ENCODE assay signal across 22 cellular contexts in the genomic region with DNA sequence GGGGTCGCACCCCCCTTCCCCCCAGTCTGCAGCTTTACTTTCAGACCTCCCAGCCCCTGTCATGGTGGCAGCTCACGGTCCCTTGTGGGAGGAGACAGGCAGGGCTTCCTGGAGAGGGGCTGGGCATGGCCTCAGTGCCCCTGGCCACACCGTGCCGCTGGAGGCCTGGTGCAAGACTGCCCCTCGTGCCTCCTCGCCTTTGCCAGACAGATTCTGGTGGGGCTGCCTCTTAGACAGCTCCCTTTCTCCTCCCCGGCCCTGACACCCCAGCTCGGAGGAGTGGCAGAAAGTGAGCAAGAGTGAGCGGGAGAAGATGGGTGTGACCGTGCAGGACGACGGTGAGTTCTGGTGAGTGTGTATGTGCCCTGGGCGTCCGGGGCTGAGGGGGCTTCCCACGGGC. TPM values are rescaled to one million over a fixed set of nuclear protein-coding genes. Genes with fewer than 3 reads are reported as not detected.
DNase-seq lines count a peak whose midpoint lies in the region; ATAC-seq and TF ChIP-seq lines count a peak whose summit lies in the region.
"Had no signal": no experiment of that assay in that cellular context is flagged by ENCODE, and none has a peak within 500 bp of the region (broad histone marks: within the 10 kb centered on the region; RNA-seq: fewer than 3 reads in every experiment).

No MANE protein-coding gene starts in this region.

- H2BK15ac ChIP-seq in neuronal stem cell (ENCODE audit: low read length) = no peak overlapping the region

- no peak overlapping the region for H3K4me3 Mint-ChIP-seq in chondrocyte (ENCODE audit: unreplicated experiment)
- H3K4me3 Mint-ChIP-seq in CD4-positive, alpha-beta memory T cell = no peak overlapping the region
- H3K4me3 Mint-ChIP-seq: CD4-positive, CD25-positive, alpha-beta regulatory T cell; CD8-positive, alpha-beta memory T cell; GM23338; HFFc6 had no signal

- H2AFZ ChIP-seq in neuronal stem cell (ENCODE audit: low read length) = no peak overlapping the region
- H2AFZ ChIP-seq: GM23338 had no signal

- no peak overlapping the region for H3K14ac ChIP-seq in neuronal stem cell (ENCODE audit: low read length)

- TF ChIP-seq CTCF in heart right ventricle (IDR thresholded peaks at IDR 0.05) = no peak
- TF ChIP-seq CTCF in chondrocyte (IDR thresholded peaks at IDR 0.05) = no peak

- H3K36me3 ChIP-seq in heart right ventricle (peaks cover 0 to 37% (median 0%) of the 10 kb centered on the region in 9 donors), BLaER1 (peaks cover 14% of the 10 kb centered on the region; the same call in 1 of the 2 replicates), neuronal stem cell (replicated peaks in 1 of 2; ENCODE audit: control insufficient read depth in 2 of 2, insufficient read depth in 2 of 2, low read length in 2 of 2) (peaks cover 0 to 83% of the 10 kb centered on the region in 2 donors)
- H3K36me3 ChIP-seq in CD4-positive, alpha-beta memory T cell (ENCODE audit: insufficient read depth, low read length) = no peaks in the 10 kb centered on the region
- H3K36me3 ChIP-seq: HAP-1 had no signal

- H4K91ac ChIP-seq in neuronal stem cell (ENCODE audit: low read depth, low read length, poor library complexity) = no peak overlapping the region

- peak overlapping the region; percentile 39 for H2BK120ac ChIP-seq in neuronal stem cell (ENCODE audit: low read depth, low read length)

- peaks cover 1% of the 10 kb centered on the region for H3K79me1 ChIP-seq in neuronal stem cell (ENCODE audit: low read depth, low read length)

- H4K8ac ChIP-seq in neuronal stem cell (ENCODE audit: low read depth, low read length) = no peak overlapping the region

- H3K9ac ChIP-seq in BLaER1 = peak overlapping the region; percentile 24; the same call in 1 of the 2 replicates
- H3K9ac ChIP-seq in neuronal stem cell (ENCODE audit: low read depth, low read length, poor library complexity) = peak overlapping the region; percentile 15

- ATAC-seq in left ventricle myocardium superior (no peak), heart right ventricle (no peak), GM21717 (IDR thresholded peaks at IDR 0.05; ENCODE audit: unreplicated experiment) (no peak)
- ATAC-seq: GM12878 had no signal

- H3K9me3 Mint-ChIP-seq in chondrocyte (ENCODE audit: low read depth) = no peaks in the 10 kb centered on the region
- peaks cover 0 to 2% (median 0%) of the 10 kb centered on the region in 8 donors for H3K9me3 Mint-ChIP-seq in CD4-positive, alpha-beta memory T cell
- H3K9me3 Mint-ChIP-seq: CD4-positive, CD25-positive, alpha-beta regulatory T cell; CD8-positive, alpha-beta memory T cell; GM23338; HFFc6 had no signal

- H3K4me1 ChIP-seq in heart right ventricle (no peaks in the 10 kb centered on the region), BLaER1 (peaks cover 42% of the 10 kb centered on the region), neuronal stem cell (ENCODE audit: control insufficient read depth in 2 of 2, insufficient read depth in 1 of 2, low read depth in 1 of 2, low read length in 2 of 2) (peaks cover 5 to 7% of the 10 kb centered on the region in 2 donors)
- H3K4me1 ChIP-seq in CD4-positive, alpha-beta memory T cell (ENCODE audit: insufficient read depth, low read length) = no peaks in the 10 kb centered on the region
- H3K4me1 ChIP-seq: HAP-1 had no signal

- H3K4me3 ChIP-seq in heart right ventricle (no peak overlapping the region), BLaER1 (no peak overlapping the region), neuronal stem cell (ENCODE audit: low read length in 2 of 2) (no peak overlapping the region)
- no peak overlapping the region for H3K4me3 ChIP-seq in CD4-positive, alpha-beta memory T cell (ENCODE audit: low read length in 2 of 2)
- H3K4me3 ChIP-seq: GM12878, GM23338, HAP-1 had no signal

- H3K23ac ChIP-seq in neuronal stem cell (ENCODE audit: low read depth, low read length, poor library complexity) = peak overlapping the region; percentile 67

- H3K18ac ChIP-seq in neuronal stem cell (ENCODE audit: low read length) = peak overlapping the region; percentile 60

- H3K27me3 Mint-ChIP-seq in chondrocyte (ENCODE audit: low read depth) = no peaks in the 10 kb centered on the region
- no peaks in the 10 kb centered on the region for H3K27me3 Mint-ChIP-seq in CD4-positive, alpha-beta memory T cell
- H3K27me3 Mint-ChIP-seq: CD4-positive, CD25-positive, alpha-beta regulatory T cell; CD8-positive, alpha-beta memory T cell had no signal

- no peak overlapping the region for H3K27ac Mint-ChIP-seq in chondrocyte (ENCODE audit: unreplicated experiment)
- no peak overlapping the region for H3K27ac Mint-ChIP-seq in CD4-positive, alpha-beta memory T cell
- H3K27ac Mint-ChIP-seq: CD4-positive, CD25-positive, alpha-beta regulatory T cell; GM23338; HFFc6 had no signal

- CTCF ChIA-PET in CD4-positive, alpha-beta memory T cell (lab: Charles Lee; ENCODE audit: partially characterized antibody) = interaction anchor here (2.7 kb wide), 1 partner anchor 11 kb away, joined by 11 read pairs; a partner anchor contains a TSS

- H2BK5ac ChIP-seq in neuronal stem cell (ENCODE audit: low read length) = no peak overlapping the region

- H3K9me3 ChIP-seq in heart right ventricle (no peaks in the 10 kb centered on the region), BLaER1 (no peaks in the 10 kb centered on the region), neuronal stem cell (replicated peaks in 1 of 2; ENCODE audit: control insufficient read depth in 2 of 2, insufficient read depth in 1 of 2, low read depth in 1 of 2, low read length in 2 of 2) (no peaks in the 10 kb centered on the region)
- no peaks in the 10 kb centered on the region for H3K9me3 ChIP-seq in CD4-positive, alpha-beta memory T cell (ENCODE audit: control insufficient read depth in 1 of 2, low read length in 2 of 2)
- H3K9me3 ChIP-seq: HAP-1 had no signal

- no peaks in the 10 kb centered on the region for H3K27me3 ChIP-seq in heart right ventricle
- H3K27me3 ChIP-seq in BLaER1 = no peaks in the 10 kb centered on the region
- no peaks in the 10 kb centered on the region for H3K27me3 ChIP-seq in neuronal stem cell (ENCODE audit: control insufficient read depth in 3 of 3, insufficient read depth in 3 of 3, low read depth in 1 of 3, low read length in 3 of 3)
- H3K27me3 ChIP-seq in CD4-positive, alpha-beta memory T cell (ENCODE audit: insufficient read depth, low read length) = no peaks in the 10 kb centered on the region

- POLR2A ChIA-PET in CD4-positive, alpha-beta memory T cell (lab: Charles Lee; ENCODE audit: partially characterized antibody) = no interaction called here

- 94 to 95% methylated on average over 15 of the region's 15 CpGs for WGBS in heart right ventricle, 2 donors
- no CpG with 5 or more reads among the region's 15 CpGs for WGBS in neuronal stem cell (ENCODE audit: extremely low coverage in 2 of 2, insufficient read length in 2 of 2, insufficient replicate concordance in 1 of 2), 2 donors

- H3K4me2 ChIP-seq in BLaER1 (no peak overlapping the region), neuronal stem cell (ENCODE audit: insufficient read depth, low read length, poor library complexity, severe bottlenecking) (no peak overlapping the region)
- H3K4me2 ChIP-seq: GM23338 had no signal

- H3K4ac ChIP-seq in neuronal stem cell (ENCODE audit: low read length) = no peak overlapping the region

- no peak overlapping the region for H2AK5ac ChIP-seq in neuronal stem cell (ENCODE audit: low read depth, low read length)

- H2BK12ac ChIP-seq in neuronal stem cell (ENCODE audit: low read length) = no peak overlapping the region

- no peaks in the 10 kb centered on the region for H3K4me1 Mint-ChIP-seq in chondrocyte (ENCODE audit: low read depth)
- H3K4me1 Mint-ChIP-seq in CD4-positive, alpha-beta memory T cell = peaks cover 0 to 2% (median 0%) of the 10 kb centered on the region in 4 donors

- H3K27ac ChIP-seq in heart right ventricle (no peak overlapping the region), BLaER1 (no peak overlapping the region; the same call in 1 of the 2 replicates), neuronal stem cell (replicated peaks; ENCODE audit: low read length) (no peak overlapping the region)
- H3K27ac ChIP-seq in CD4-positive, alpha-beta memory T cell (ENCODE audit: low read depth, low read length) = no peak overlapping the region
- H3K27ac ChIP-seq: C4-2B had no signal

- intact Hi-C loops in left ventricle myocardium superior (cut with micrococcal nuclease) (no loop called here), heart right ventricle (cut with DNase I) (no loop called here)
- intact Hi-C loops in CD4-positive, alpha-beta memory T cell (cut with micrococcal nuclease) = no loop called here

- no peaks in the 10 kb centered on the region for H4K20me1 ChIP-seq in BLaER1

- DNase-seq in left ventricle myocardium superior (peak; percentile 11), heart right ventricle (no peak), chondrocyte (ENCODE audit: low spot score) (peak; percentile 76), neuronal stem cell (ENCODE audit: low spot score) (no peak), NCI-H82 treated with DMSO at 0.1 percent for 48 hours (lab: John Stamatoyannopoulos, UW; ENCODE audit: unreplicated experiment) (no peak)
- DNase-seq in CD4-positive, alpha-beta memory T cell = no peak
- DNase-seq: CD4-positive, CD25-positive, alpha-beta regulatory T cell; CD8-positive, alpha-beta memory T cell; DMS 273 treated with DMSO at 0.1 percent for 48 hours; DMS79; EL; GDM1; HFFc6 had no signal

- peaks cover 4% of the 10 kb centered on the region for H3K36me3 Mint-ChIP-seq in chondrocyte (ENCODE audit: low read depth)
- no peaks in the 10 kb centered on the region for H3K36me3 Mint-ChIP-seq in CD4-positive, alpha-beta memory T cell
- H3K36me3 Mint-ChIP-seq: CD4-positive, CD25-positive, alpha-beta regulatory T cell had no signal

RNA-seq across cellular contexts. Expression of a gene that starts 12.1 kb away (rescaled TPM):
- total RNA-seq in left ventricle myocardium superior = 4.6 TPM
- total RNA-seq in heart right ventricle = 1 to 10 TPM in 9 of 10 donors, under 1 TPM in 1; 1.00 to 6.8 (median 2.8) TPM
- polyA plus RNA-seq in heart right ventricle = 1 to 10 TPM in 1 of 2 donors, under 1 TPM in 1; 0.91 to 5.0 TPM
- not detected in 3 replicates for total RNA-seq in chondrocyte
- 0.71 TPM for polyA plus RNA-seq in neuronal stem cell (2013, experiment 1 of 2)
- 0.60 TPM for polyA plus RNA-seq in neuronal stem cell (2013, experiment 2 of 2)
- total RNA-seq in CD4-positive, alpha-beta memory T cell = under 1 TPM; 0.20 to 0.47 TPM
- under 1 TPM in 1 of 2 donors, not detected in 1; 0.24 TPM for polyA plus RNA-seq in CD4-positive, alpha-beta memory T cell
- total RNA-seq: A172, A673 had no signal

RNA-seq across cellular contexts. Expression of a gene that starts 13.3 kb away (rescaled TPM):
- total RNA-seq in left ventricle myocardium superior = not detected
- under 1 TPM in 1 of 10 donors, not detected in 9; 0.58 TPM for total RNA-seq in heart right ventricle
- polyA plus RNA-seq in heart right ventricle = not detected
- total RNA-seq in chondrocyte = not detected in 3 replicates
- polyA plus RNA-seq in neuronal stem cell (2013, experiment 1 of 2) = not detected
- polyA plus RNA-seq in neuronal stem cell (2013, experiment 2 of 2) = not detected
- total RNA-seq in CD4-positive, alpha-beta memory T cell = under 1 TPM in 1 of 2 experiments, not detected in 1; 0.79 TPM
- polyA plus RNA-seq in CD4-positive, alpha-beta memory T cell = not detected
- total RNA-seq: A172; A673; CD4-positive, CD25-positive, alpha-beta regulatory T cell; CD8-positive, alpha-beta memory T cell; GM12878 had no signal
- polyA plus RNA-seq: BJ; CD4-positive, CD25-positive, alpha-beta regulatory T cell; CD8-positive, alpha-beta memory T cell; GM12878; GM23338 had no signal

RNA-seq across cellular contexts. Expression of a gene that starts 49.2 kb away (rescaled TPM):
- 2.5 TPM for total RNA-seq in left ventricle myocardium superior
- total RNA-seq in heart right ventricle = 1 to 10 TPM; 1.8 to 3.6 (median 2.7) TPM
- polyA plus RNA-seq in heart right ventricle = 1 to 10 TPM; 2.0 to 2.5 TPM
- total RNA-seq in chondrocyte = 11.9 to 16.7 TPM (median 13.6 TPM) in 3 replicates
- polyA plus RNA-seq in neuronal stem cell (2013, experiment 1 of 2) = 7.6 TPM
- 8.0 TPM for polyA plus RNA-seq in neuronal stem cell (2013, experiment 2 of 2)
- 1 to 10 TPM; 1.6 to 1.9 TPM for total RNA-seq in CD4-positive, alpha-beta memory T cell
- 1 to 10 TPM; 1.4 to 2.6 TPM for polyA plus RNA-seq in CD4-positive, alpha-beta memory T cell

Comparison
In these comparisons a context has a peak if more than half of its experiments do, and no peak if none do; other contexts are left out.
1. DNase-seq: peak in left ventricle myocardium superior (single experiment) and chondrocyte (single experiment); none in heart right ventricle (0 of 2), neuronal stem cell (single experiment), CD4-positive, alpha-beta memory T cell (0 of 5) and NCI-H82 treated with DMSO at 0.1 percent for 48 hours (single experiment).